Comparison of ENCODE assay signal across 1 cellular context in genomic region chr1:28914228-28915035, GRCh38.
A peak's percentile ranks its signal among the peaks of the same experiment; 100 is the strongest.
TF ChIP-seq lines count a peak whose summit lies in the region.

Gene EPB41, plus strand, starts transcription at chr1:28914569. Its CDS starts 72,869 bp downstream, at chr1:28987438.

TF ChIP-seq in HEK293, 187 proteins besides CTCF, POLR2A, EP300 and RAD21 (continued from another document and continues in another):
- TF ChIP-seq, protein P1, sequence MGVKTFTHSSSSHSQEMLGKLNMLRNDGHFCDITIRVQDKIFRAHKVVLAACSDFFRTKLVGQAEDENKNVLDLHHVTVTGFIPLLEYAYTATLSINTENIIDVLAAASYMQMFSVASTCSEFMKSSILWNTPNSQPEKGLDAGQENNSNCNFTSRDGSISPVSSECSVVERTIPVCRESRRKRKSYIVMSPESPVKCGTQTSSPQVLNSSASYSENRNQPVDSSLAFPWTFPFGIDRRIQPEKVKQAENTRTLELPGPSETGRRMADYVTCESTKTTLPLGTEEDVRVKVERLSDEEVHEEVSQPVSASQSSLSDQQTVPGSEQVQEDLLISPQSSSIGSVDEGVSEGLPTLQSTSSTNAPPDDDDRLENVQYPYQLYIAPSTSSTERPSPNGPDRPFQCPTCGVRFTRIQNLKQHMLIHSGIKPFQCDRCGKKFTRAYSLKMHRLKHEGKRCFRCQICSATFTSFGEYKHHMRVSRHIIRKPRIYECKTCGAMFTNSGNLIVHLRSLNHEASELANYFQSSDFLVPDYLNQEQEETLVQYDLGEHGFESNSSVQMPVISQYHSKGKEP (tag by site-specific recombination; IDR thresholded peaks at IDR 0.05): no peak; the same call in 1 of the 2 replicates
- TF ChIP-seq ZBTB6 (tag by site-specific recombination; IDR thresholded peaks at IDR 0.05): peak; percentile 76
- peak; percentile 77 for TF ChIP-seq ZNF600 (tag by site-specific recombination; IDR thresholded peaks at IDR 0.05)
- no peak for TF ChIP-seq GFI1B (tag by site-specific recombination; IDR thresholded peaks at IDR 0.05)
- TF ChIP-seq ZBTB8A (tag by site-specific recombination; IDR thresholded peaks at IDR 0.05): peak; percentile 66
- 0 out of 2 replicates have a peak, but pooled peaks have one; percentile 15 for TF ChIP-seq ZNF184 (tag by site-specific recombination; IDR thresholded peaks at IDR 0.05)
- peak; percentile 83 for TF ChIP-seq PATZ1 (tag by site-specific recombination; IDR thresholded peaks at IDR 0.05)
- no peak for TF ChIP-seq SCRT1 (tag by site-specific recombination; IDR thresholded peaks at IDR 0.05; ENCODE audit: borderline replicate concordance)
- no peak for TF ChIP-seq FEZF1 (tag by site-specific recombination; IDR thresholded peaks at IDR 0.05)
- peak; percentile 4 for TF ChIP-seq ZBTB17 (tag by site-specific recombination; IDR thresholded peaks at IDR 0.05)
- TF ChIP-seq, protein P2, sequence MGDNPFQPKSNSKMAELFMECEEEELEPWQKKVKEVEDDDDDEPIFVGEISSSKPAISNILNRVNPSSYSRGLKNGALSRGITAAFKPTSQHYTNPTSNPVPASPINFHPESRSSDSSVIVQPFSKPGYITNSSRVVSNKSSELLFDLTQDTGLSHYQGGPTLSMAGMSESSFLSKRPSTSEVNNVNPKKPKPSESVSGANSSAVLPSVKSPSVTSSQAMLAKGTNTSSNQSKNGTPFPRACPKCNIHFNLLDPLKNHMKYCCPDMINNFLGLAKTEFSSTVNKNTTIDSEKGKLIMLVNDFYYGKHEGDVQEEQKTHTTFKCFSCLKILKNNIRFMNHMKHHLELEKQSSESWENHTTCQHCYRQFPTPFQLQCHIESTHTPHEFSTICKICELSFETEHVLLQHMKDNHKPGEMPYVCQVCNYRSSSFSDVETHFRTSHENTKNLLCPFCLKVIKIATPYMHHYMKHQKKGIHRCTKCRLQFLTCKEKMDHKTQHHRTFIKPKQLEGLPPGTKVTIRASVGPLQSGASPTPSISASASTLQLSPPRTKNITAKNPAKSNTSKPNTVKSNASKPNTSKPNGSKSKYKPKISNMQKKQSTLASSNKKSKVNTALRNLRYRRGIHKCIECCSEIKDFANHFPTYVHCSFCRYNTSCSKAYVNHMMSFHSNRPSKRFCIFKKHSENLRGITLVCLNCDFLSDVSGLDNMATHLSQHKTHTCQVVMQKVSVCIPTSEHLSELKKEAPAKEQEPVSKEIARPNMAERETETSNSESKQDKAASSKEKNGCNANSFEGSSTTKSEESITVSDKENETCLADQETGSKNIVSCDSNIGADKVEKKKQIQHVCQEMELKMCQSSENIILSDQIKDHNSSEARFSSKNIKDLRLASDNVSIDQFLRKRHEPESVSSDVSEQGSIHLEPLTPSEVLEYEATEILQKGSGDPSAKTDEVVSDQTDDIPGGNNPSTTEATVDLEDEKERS (tag by site-specific recombination; IDR thresholded peaks at IDR 0.05): no peak
- no peak for TF ChIP-seq ZSCAN23 (tag by site-specific recombination; IDR thresholded peaks at IDR 0.05)
- no peak for TF ChIP-seq INSM2 (tag by site-specific recombination; IDR thresholded peaks at IDR 0.05)
- TF ChIP-seq ZNF175 (tag by site-specific recombination; IDR thresholded peaks at IDR 0.05): no peak
- no peak for TF ChIP-seq ZNF2 (tag by site-specific recombination; IDR thresholded peaks at IDR 0.05)
- TF ChIP-seq, protein P3, sequence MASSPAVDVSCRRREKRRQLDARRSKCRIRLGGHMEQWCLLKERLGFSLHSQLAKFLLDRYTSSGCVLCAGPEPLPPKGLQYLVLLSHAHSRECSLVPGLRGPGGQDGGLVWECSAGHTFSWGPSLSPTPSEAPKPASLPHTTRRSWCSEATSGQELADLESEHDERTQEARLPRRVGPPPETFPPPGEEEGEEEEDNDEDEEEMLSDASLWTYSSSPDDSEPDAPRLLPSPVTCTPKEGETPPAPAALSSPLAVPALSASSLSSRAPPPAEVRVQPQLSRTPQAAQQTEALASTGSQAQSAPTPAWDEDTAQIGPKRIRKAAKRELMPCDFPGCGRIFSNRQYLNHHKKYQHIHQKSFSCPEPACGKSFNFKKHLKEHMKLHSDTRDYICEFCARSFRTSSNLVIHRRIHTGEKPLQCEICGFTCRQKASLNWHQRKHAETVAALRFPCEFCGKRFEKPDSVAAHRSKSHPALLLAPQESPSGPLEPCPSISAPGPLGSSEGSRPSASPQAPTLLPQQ (tag by site-specific recombination; IDR thresholded peaks at IDR 0.05): 0 out of 2 replicates have a peak, but pooled peaks have one; percentile 20
- no peak for TF ChIP-seq ZNF501 (tag by site-specific recombination; IDR thresholded peaks at IDR 0.05)
- TF ChIP-seq ZFP69B (tag by site-specific recombination; IDR thresholded peaks at IDR 0.05): no peak
- TF ChIP-seq, protein P4, sequence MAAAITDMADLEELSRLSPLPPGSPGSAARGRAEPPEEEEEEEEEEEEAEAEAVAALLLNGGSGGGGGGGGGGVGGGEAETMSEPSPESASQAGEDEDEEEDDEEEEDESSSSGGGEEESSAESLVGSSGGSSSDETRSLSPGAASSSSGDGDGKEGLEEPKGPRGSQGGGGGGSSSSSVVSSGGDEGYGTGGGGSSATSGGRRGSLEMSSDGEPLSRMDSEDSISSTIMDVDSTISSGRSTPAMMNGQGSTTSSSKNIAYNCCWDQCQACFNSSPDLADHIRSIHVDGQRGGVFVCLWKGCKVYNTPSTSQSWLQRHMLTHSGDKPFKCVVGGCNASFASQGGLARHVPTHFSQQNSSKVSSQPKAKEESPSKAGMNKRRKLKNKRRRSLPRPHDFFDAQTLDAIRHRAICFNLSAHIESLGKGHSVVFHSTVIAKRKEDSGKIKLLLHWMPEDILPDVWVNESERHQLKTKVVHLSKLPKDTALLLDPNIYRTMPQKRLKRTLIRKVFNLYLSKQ (tag by site-specific recombination; IDR thresholded peaks at IDR 0.05; ENCODE audit: borderline replicate concordance): no peak
- no peak for TF ChIP-seq ZNF133 (tag by site-specific recombination; IDR thresholded peaks at IDR 0.05)
- no peak for TF ChIP-seq ZNF426 (tag by site-specific recombination; IDR thresholded peaks at IDR 0.05)
- TF ChIP-seq ZNF530 (tag by site-specific recombination; IDR thresholded peaks at IDR 0.05; ENCODE audit: low read depth): no peak
- TF ChIP-seq ZNF202 (tag by site-specific recombination; IDR thresholded peaks at IDR 0.05; ENCODE audit: borderline replicate concordance): no peak
- TF ChIP-seq SP7 (tag by site-specific recombination; IDR thresholded peaks at IDR 0.05): no peak
- TF ChIP-seq ZNF366 (tag by site-specific recombination; conservative IDR thresholded peaks at IDR 0.05): peak; percentile 81
- TF ChIP-seq ZNF777 (tag by site-specific recombination; IDR thresholded peaks at IDR 0.05; ENCODE audit: borderline replicate concordance): no peak
- TF ChIP-seq ZNF155 (tag by site-specific recombination; IDR thresholded peaks at IDR 0.05): no peak
- no peak for TF ChIP-seq OVOL3 (tag by site-specific recombination; IDR thresholded peaks at IDR 0.05)
- no peak for TF ChIP-seq BCL6B (tag by site-specific recombination; IDR thresholded peaks at IDR 0.05)
- no peak for TF ChIP-seq ZNF174 (tag by site-specific recombination; IDR thresholded peaks at IDR 0.05)
- TF ChIP-seq ZNF23 (tag by site-specific recombination; IDR thresholded peaks at IDR 0.05; ENCODE audit: borderline replicate concordance): no peak
- TF ChIP-seq SP3 (tag by site-specific recombination; IDR thresholded peaks at IDR 0.05): peak; percentile 66
- TF ChIP-seq ZNF302 (tag by site-specific recombination; IDR thresholded peaks at IDR 0.05; ENCODE audit: low read depth): no peak
- TF ChIP-seq, protein P5, sequence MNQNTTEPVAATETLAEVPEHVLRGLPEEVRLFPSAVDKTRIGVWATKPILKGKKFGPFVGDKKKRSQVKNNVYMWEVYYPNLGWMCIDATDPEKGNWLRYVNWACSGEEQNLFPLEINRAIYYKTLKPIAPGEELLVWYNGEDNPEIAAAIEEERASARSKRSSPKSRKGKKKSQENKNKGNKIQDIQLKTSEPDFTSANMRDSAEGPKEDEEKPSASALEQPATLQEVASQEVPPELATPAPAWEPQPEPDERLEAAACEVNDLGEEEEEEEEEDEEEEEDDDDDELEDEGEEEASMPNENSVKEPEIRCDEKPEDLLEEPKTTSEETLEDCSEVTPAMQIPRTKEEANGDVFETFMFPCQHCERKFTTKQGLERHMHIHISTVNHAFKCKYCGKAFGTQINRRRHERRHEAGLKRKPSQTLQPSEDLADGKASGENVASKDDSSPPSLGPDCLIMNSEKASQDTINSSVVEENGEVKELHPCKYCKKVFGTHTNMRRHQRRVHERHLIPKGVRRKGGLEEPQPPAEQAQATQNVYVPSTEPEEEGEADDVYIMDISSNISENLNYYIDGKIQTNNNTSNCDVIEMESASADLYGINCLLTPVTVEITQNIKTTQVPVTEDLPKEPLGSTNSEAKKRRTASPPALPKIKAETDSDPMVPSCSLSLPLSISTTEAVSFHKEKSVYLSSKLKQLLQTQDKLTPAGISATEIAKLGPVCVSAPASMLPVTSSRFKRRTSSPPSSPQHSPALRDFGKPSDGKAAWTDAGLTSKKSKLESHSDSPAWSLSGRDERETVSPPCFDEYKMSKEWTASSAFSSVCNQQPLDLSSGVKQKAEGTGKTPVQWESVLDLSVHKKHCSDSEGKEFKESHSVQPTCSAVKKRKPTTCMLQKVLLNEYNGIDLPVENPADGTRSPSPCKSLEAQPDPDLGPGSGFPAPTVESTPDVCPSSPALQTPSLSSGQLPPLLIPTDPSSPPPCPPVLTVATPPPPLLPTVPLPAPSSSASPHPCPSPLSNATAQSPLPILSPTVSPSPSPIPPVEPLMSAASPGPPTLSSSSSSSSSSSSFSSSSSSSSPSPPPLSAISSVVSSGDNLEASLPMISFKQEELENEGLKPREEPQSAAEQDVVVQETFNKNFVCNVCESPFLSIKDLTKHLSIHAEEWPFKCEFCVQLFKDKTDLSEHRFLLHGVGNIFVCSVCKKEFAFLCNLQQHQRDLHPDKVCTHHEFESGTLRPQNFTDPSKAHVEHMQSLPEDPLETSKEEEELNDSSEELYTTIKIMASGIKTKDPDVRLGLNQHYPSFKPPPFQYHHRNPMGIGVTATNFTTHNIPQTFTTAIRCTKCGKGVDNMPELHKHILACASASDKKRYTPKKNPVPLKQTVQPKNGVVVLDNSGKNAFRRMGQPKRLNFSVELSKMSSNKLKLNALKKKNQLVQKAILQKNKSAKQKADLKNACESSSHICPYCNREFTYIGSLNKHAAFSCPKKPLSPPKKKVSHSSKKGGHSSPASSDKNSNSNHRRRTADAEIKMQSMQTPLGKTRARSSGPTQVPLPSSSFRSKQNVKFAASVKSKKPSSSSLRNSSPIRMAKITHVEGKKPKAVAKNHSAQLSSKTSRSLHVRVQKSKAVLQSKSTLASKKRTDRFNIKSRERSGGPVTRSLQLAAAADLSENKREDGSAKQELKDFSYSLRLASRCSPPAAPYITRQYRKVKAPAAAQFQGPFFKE (tag by site-specific recombination; IDR thresholded peaks at IDR 0.05; ENCODE audit: borderline replicate concordance): no peak
- peak; percentile 68 for TF ChIP-seq ZXDB (tag by site-specific recombination; IDR thresholded peaks at IDR 0.05)
- TF ChIP-seq, protein P6, sequence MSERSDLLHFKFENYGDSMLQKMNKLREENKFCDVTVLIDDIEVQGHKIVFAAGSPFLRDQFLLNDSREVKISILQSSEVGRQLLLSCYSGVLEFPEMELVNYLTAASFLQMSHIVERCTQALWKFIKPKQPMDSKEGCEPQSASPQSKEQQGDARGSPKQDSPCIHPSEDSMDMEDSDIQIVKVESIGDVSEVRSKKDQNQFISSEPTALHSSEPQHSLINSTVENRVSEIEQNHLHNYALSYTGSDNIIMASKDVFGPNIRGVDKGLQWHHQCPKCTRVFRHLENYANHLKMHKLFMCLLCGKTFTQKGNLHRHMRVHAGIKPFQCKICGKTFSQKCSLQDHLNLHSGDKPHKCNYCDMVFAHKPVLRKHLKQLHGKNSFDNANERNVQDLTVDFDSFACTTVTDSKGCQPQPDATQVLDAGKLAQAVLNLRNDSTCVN (tag by site-specific recombination; optimal IDR thresholded peaks at IDR 0.05): peak; percentile 64
- TF ChIP-seq ZNF416 (tag by site-specific recombination; IDR thresholded peaks at IDR 0.05): no peak
